Comparison of ENCODE assay signal across 8 cellular contexts in genomic region chr11:119056397-119056999, GRCh38. TPM values are rescaled to one million over a fixed set of nuclear protein-coding genes. Genes with fewer than 3 reads are reported as not detected.
DNase-seq lines count a peak whose midpoint lies in the region; ATAC-seq and TF ChIP-seq lines count a peak whose summit lies in the region.

No MANE protein-coding gene starts in this region.

- intact Hi-C loops in Right ventricle myocardium inferior (cut with DNase I): no loop called here
- intact Hi-C loops in cardiac septum (cut with DNase I): no loop called here
- intact Hi-C loops in lower leg skin (cut with DNase I; ENCODE audit: low total_unique reads): no loop called here

- peaks cover 45% of the 10 kb centered on the region for H3K36me3 Mint-ChIP-seq in central memory CD8-positive, alpha-beta T cell (ENCODE audit: insufficient read depth)

- H3K4me3 ChIP-seq in lower leg skin (ENCODE audit: low read depth, poor library complexity, severe bottlenecking): peak overlapping the region; percentile 75

- peak overlapping the region; percentile 92 for H3K4me3 Mint-ChIP-seq in central memory CD8-positive, alpha-beta T cell

- no peaks in the 10 kb centered on the region for H3K27me3 Mint-ChIP-seq in central memory CD8-positive, alpha-beta T cell

- H3K4me1 Mint-ChIP-seq in central memory CD8-positive, alpha-beta T cell: peaks cover 55% of the 10 kb centered on the region

- no peak for TF ChIP-seq POLR2A in lower leg skin (IDR thresholded peaks at IDR 0.05)

- H3K27ac Mint-ChIP-seq in central memory CD8-positive, alpha-beta T cell (ENCODE audit: low read depth): peak overlapping the region; percentile 99

- TF ChIP-seq CTCF in VCaP (conservative IDR thresholded peaks at IDR 0.05) (no peak), lower leg skin (IDR thresholded peaks at IDR 0.05) (no peak)

- peak; percentile 6 for ATAC-seq in Right ventricle myocardium inferior
- peak; percentile 1 for ATAC-seq in HG03469 (IDR thresholded peaks at IDR 0.05; ENCODE audit: unreplicated experiment)
- ATAC-seq in central memory CD8-positive, alpha-beta T cell (replicated peaks; ENCODE audit: extremely low read depth, poor library complexity, severe bottlenecking): peak; percentile 21

- H3K27ac ChIP-seq in VCaP: peak overlapping the region; percentile 89

- DNase-seq in Right ventricle myocardium inferior (ENCODE audit: missing footprints) (no peak), cardiac septum (ENCODE audit: low spot score) (no peak), lower leg skin (ENCODE audit: low spot score in 2 of 2) (peak; percentile 24 to 90), NCI-H2029 treated with DMSO at 0.1 percent for 48 hours (lab: John Stamatoyannopoulos, UW) (no peak)
- peak; percentile 36 to 44 for DNase-seq in central memory CD8-positive, alpha-beta T cell (ENCODE audit: low spot score in 2 of 2)
- peak; percentile 12 to 35 for DNase-seq in stimulated activated CD8-positive, alpha-beta memory T cell treated with anti-CD3 and anti-CD28 coated beads, Interleukin-7, amount 100 ng/mL, for 4 hours (ENCODE audit: low read depth in 2 of 2)

- 0 to 1% methylated on average over 23 to 35 of the region's 48 CpGs for WGBS in lower leg skin, 2 donors

- H3K9me3 Mint-ChIP-seq in central memory CD8-positive, alpha-beta T cell: no peaks in the 10 kb centered on the region

RNA-seq across cellular contexts. Expression of gene HYOU1, which starts 0.5 kb away (rescaled TPM):
- 78.3 TPM for total RNA-seq in Right ventricle myocardium inferior
- 90.7 TPM for total RNA-seq in cardiac septum
- 10 to 100 TPM; 21.8 to 47.0 (median 33.0) TPM for total RNA-seq in lower leg skin

RNA-seq across cellular contexts. Expression of gene VPS11, which starts 11.1 kb away (rescaled TPM):
- 19.3 TPM for total RNA-seq in Right ventricle myocardium inferior
- total RNA-seq in cardiac septum: 18.5 TPM
- 10 to 100 TPM; 30.2 to 44.1 (median 41.3) TPM for total RNA-seq in lower leg skin

RNA-seq across cellular contexts. Expression of gene SLC37A4, which starts 25.8 kb away (rescaled TPM):
- total RNA-seq in Right ventricle myocardium inferior: 7.2 TPM
- total RNA-seq in cardiac septum: 3.9 TPM
- total RNA-seq in lower leg skin: 10 to 100 TPM; 14.0 to 25.4 (median 19.5) TPM

RNA-seq across cellular contexts. Expression of gene HMBS, which starts 28.2 kb away (rescaled TPM):
- total RNA-seq in Right ventricle myocardium inferior: 22.8 TPM
- 14.7 TPM for total RNA-seq in cardiac septum
- total RNA-seq in lower leg skin: 10 to 100 TPM in 3 of 4 donors, 1 to 10 TPM in 1; 8.8 to 11.9 (median 11.1) TPM

RNA-seq across cellular contexts. Expression of gene TRAPPC4, which starts 37.9 kb away (rescaled TPM):
- total RNA-seq in Right ventricle myocardium inferior (29.6 TPM), cardiac septum (42.4 TPM), lower leg skin (10 to 100 TPM; 40.3 to 53.4 (median 52.2) TPM)

Comparison
In these comparisons a context has a peak if more than half of its experiments do, and no peak if none do; other contexts are left out.
1. DNase-seq: peak in central memory CD8-positive, alpha-beta T cell (2 of 2), lower leg skin (2 of 2) and stimulated activated CD8-positive, alpha-beta memory T cell treated with anti-CD3 and anti-CD28 coated beads, Interleukin-7, amount 100 ng/mL, for 4 hours (2 of 2); none in Right ventricle myocardium inferior (single experiment), cardiac septum (single experiment) and NCI-H2029 treated with DMSO at 0.1 percent for 48 hours (single experiment).
2. Peak in every context shown above with its lines, with median percentiles within 50 percentile points of each other: ATAC-seq.